8 cellular contexts compared by ENCODE assay signal in genomic region chr16:4734730-4735575, GRCh38. TPM values are rescaled to one million over a fixed set of nuclear protein-coding genes. Genes with fewer than 3 reads are reported as not detected.
DNase-seq lines count a peak whose midpoint lies in the region; ATAC-seq and TF ChIP-seq lines count a peak whose summit lies in the region.

No MANE protein-coding gene starts in this region.

- H2AFZ ChIP-seq in KMS-11 (ENCODE audit: low read depth): peak overlapping the region; percentile 92

- TF ChIP-seq CTCF in KMS-11 (conservative IDR thresholded peaks at IDR 0.05; ENCODE audit: low read depth, low read length): no peak
- TF ChIP-seq CTCF in gastroesophageal sphincter (IDR thresholded peaks at IDR 0.05): no peak

- peak overlapping the region; percentile 48 for H3K9ac ChIP-seq in KMS-11

- H3K27me3 ChIP-seq in KMS-11 (ENCODE audit: insufficient read depth, low read depth) (no peaks in the 10 kb centered on the region), gastroesophageal sphincter (no peaks in the 10 kb centered on the region)

- peak; percentile 83 for DNase-seq in EL
- peak; percentile 39 to 94 (median 86) for DNase-seq in activated naive CD4-positive, alpha-beta T cell (lab: John Stamatoyannopoulos, UW)
- DNase-seq in non-pigmented ciliary epithelial cell (ENCODE audit: low read depth): peak; percentile 9
- DNase-seq in substantia nigra (lab: John Stamatoyannopoulos, UW): peak in 48 of 49 donors; percentile 20 to 87 (median 72)

- no peaks in the 10 kb centered on the region; the same call in 1 of the 2 replicates for H3K79me2 ChIP-seq in KMS-11 (ENCODE audit: insufficient read depth, low read depth)

- H3K27ac ChIP-seq in KMS-11: peak overlapping the region; percentile 72
- peak overlapping the region; percentile 40 to 94 (median 88) for H3K27ac ChIP-seq in gastroesophageal sphincter
- H3K27ac ChIP-seq in substantia nigra (ENCODE audit: low read depth, low read length, poor library complexity, severe bottlenecking): peak overlapping the region; percentile 62

- H3K36me3 ChIP-seq in KMS-11 (ENCODE audit: insufficient read depth): no peaks in the 10 kb centered on the region
- H3K36me3 ChIP-seq in gastroesophageal sphincter: peaks cover 0 to 20% of the 10 kb centered on the region in 2 donors

- H3K9me3 ChIP-seq in gastroesophageal sphincter: no peaks in the 10 kb centered on the region

- peak overlapping the region; percentile 92 for H3K4me2 ChIP-seq in KMS-11

- H3K4me1 ChIP-seq in KMS-11 (ENCODE audit: low read depth, poor library complexity, severe bottlenecking): peaks cover 14% of the 10 kb centered on the region
- peaks cover 0 to 31% (median 5%) of the 10 kb centered on the region in 3 donors for H3K4me1 ChIP-seq in gastroesophageal sphincter

- H3K4me3 ChIP-seq in KMS-11 (IDR thresholded peaks at IDR 0.05; ENCODE audit: insufficient read depth, low read depth, low read length) (no peak overlapping the region), gastroesophageal sphincter (peak overlapping the region; percentile 61 to 95)

- 2 to 4% methylated on average over 7 to 17 of the region's 38 CpGs for whole genome bisulfite sequencing in gastroesophageal sphincter (ENCODE audit: low coverage in 1 of 2), 2 donors

- H4K20me1 ChIP-seq in KMS-11 (ENCODE audit: insufficient read depth): no peaks in the 10 kb centered on the region

- peak; percentile 57 for ATAC-seq in GM21737 (IDR thresholded peaks at IDR 0.05; ENCODE audit: unreplicated experiment)
- ATAC-seq in gastroesophageal sphincter: peak; percentile 76

- TF ChIP-seq POLR2A in Raji (IDR thresholded peaks at IDR 0.05; ENCODE audit: insufficient read depth, low read depth, low read length) (peak; percentile 59; the same call in 1 of the 2 replicates), gastroesophageal sphincter (IDR thresholded peaks at IDR 0.05) (no peak)

- TF ChIP-seq EP300 in gastroesophageal sphincter (IDR thresholded peaks at IDR 0.05): no peak

RNA-seq across cellular contexts. Expression of gene DNAAF8, which starts 0.6 kb away (rescaled TPM):
- under 1 TPM; 0.54 to 0.89 (median 0.65) TPM for total RNA-seq in gastroesophageal sphincter

RNA-seq across cellular contexts. Expression of gene ANKS3, which starts 0.9 kb away (rescaled TPM):
- 10 to 100 TPM; 23.3 to 47.8 (median 27.6) TPM for total RNA-seq in gastroesophageal sphincter

RNA-seq across cellular contexts. Expression of gene ZNF500, which starts 32.0 kb away (rescaled TPM):
- total RNA-seq in gastroesophageal sphincter: 10 to 100 TPM; 12.6 to 15.8 (median 13.8) TPM

RNA-seq across cellular contexts. Expression of gene NUDT16L1, which starts 41.6 kb away (rescaled TPM):
- 10 to 100 TPM; 14.8 to 26.3 (median 21.4) TPM for total RNA-seq in gastroesophageal sphincter

RNA-seq across cellular contexts. Expression of gene SEPTIN12, which starts 53.2 kb away (rescaled TPM):
- total RNA-seq in gastroesophageal sphincter: not detected

Comparison
In these comparisons a context has a peak if more than half of its experiments do, and no peak if none do; other contexts are left out.
1. DNase-seq: peak in every context shown above with its lines; median percentile 86 in activated naive CD4-positive, alpha-beta T cell; 83 in EL; 72 in substantia nigra; 9 in non-pigmented ciliary epithelial cell.